In the genomic region with DNA sequence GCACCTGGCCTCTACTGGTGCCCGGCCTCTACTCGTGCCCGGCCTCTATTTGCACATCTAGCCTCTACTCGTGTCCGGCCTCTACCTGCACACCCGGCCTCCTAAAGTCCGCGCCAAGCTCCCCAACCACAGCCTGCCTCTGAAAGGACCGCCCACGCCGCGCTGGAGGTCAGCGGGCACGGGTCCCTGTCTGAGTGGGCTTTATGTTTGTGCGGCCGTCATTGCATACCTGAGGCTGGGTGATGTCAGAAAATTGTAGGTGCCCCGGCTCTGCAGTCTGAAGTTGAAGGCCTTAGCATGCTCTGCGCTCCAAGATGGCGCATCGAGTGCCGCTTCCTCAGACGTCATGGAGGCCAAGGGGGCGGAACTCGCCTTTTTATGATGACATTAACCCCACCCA, we compare ENCODE assay signal across 10 cellular contexts. TPM values are rescaled to one million over a fixed set of nuclear protein-coding genes. Genes with fewer than 3 reads are reported as not detected.
DNase-seq lines count a peak whose midpoint lies in the region; ATAC-seq and TF ChIP-seq lines count a peak whose summit lies in the region.
"Had no signal": no experiment of that assay in that cellular context is flagged by ENCODE, and none has a peak within 500 bp of the region (broad histone marks: within the 10 kb centered on the region; RNA-seq: fewer than 3 reads in every experiment).

No MANE protein-coding gene starts in this region.

- ATAC-seq in memory B cell (ENCODE audit: low read depth) (no peak), left colon (no peak), HG02759 (IDR thresholded peaks at IDR 0.05; ENCODE audit: unreplicated experiment) (no peak)

- peaks cover 17% of the 10 kb centered on the region for H3K36me3 Mint-ChIP-seq in activated naive CD8-positive, alpha-beta T cell
- peaks cover 11% of the 10 kb centered on the region for H3K36me3 Mint-ChIP-seq in memory B cell

- DNase-seq in GM13976 (ENCODE audit: low spot score) (peak; percentile 16), memory B cell (ENCODE audit: low spot score in 2 of 2) (no peak), stomach (no peak), foreskin melanocyte (no peak), left colon (no peak)
- DNase-seq: NCI-H1105, NCI-H524, RPMI8226 had no signal

- H3K4me1 Mint-ChIP-seq in activated naive CD8-positive, alpha-beta T cell (ENCODE audit: low read depth): peaks cover 4% of the 10 kb centered on the region
- no peaks in the 10 kb centered on the region for H3K4me1 Mint-ChIP-seq in memory B cell

- TF ChIP-seq CTCF in GM13976 (IDR thresholded peaks at IDR 0.05; ENCODE audit: borderline replicate concordance, control extremely low read depth, extremely low read depth, insufficient read depth, missing control alignments) (no peak), stomach (IDR thresholded peaks at IDR 0.05) (no peak)

- in situ Hi-C loops in GM13976 (cut with MboI; ENCODE audit: low sequenced_read_pairs, unreplicated experiment): no loop called here

- peaks cover 17% of the 10 kb centered on the region for H3K9me3 Mint-ChIP-seq in activated naive CD8-positive, alpha-beta T cell (ENCODE audit: low read depth)
- H3K9me3 Mint-ChIP-seq in memory B cell: peaks cover 6% of the 10 kb centered on the region

- H3K27me3 Mint-ChIP-seq in activated naive CD8-positive, alpha-beta T cell: peaks cover 1% of the 10 kb centered on the region
- H3K27me3 Mint-ChIP-seq in memory B cell: peaks cover 8% of the 10 kb centered on the region

- peaks cover 0 to 100% (median 94%) of the 10 kb centered on the region in 4 donors for H3K9me3 ChIP-seq in stomach

- no peak for TF ChIP-seq POLR2A in stomach (IDR thresholded peaks at IDR 0.05)

- H3K27me3 ChIP-seq in stomach: peaks cover 0 to 13% (median 6%) of the 10 kb centered on the region in 3 donors

- intact Hi-C loops in stomach (cut with DNase I; ENCODE audit: low total_unique reads) (no loop called here), left colon (cut with DNase I, micrococcal nuclease) (no loop called here)

- WGBS in stomach, 5 donors: 72 to 94% (median 88%) methylated on average over 24 of the region's 24 CpGs

- peaks cover 0 to 15% (median 11%) of the 10 kb centered on the region in 4 donors for H3K4me1 ChIP-seq in stomach

- H3K4me3 ChIP-seq in stomach: peak overlapping the region; percentile 50 to 66 (median 60)

- no peak for TF ChIP-seq EP300 in stomach (IDR thresholded peaks at IDR 0.05)

- H3K27ac Mint-ChIP-seq in activated naive CD8-positive, alpha-beta T cell: no peak overlapping the region
- peak overlapping the region; percentile 11 for H3K27ac Mint-ChIP-seq in memory B cell

- no peak overlapping the region for H3K27ac ChIP-seq in stomach

- peaks cover 0 to 27% (median 18%) of the 10 kb centered on the region in 4 donors for H3K36me3 ChIP-seq in stomach

- peak overlapping the region; percentile 72 for H3K4me3 Mint-ChIP-seq in activated naive CD8-positive, alpha-beta T cell
- peak overlapping the region; percentile 46 for H3K4me3 Mint-ChIP-seq in memory B cell

RNA-seq across cellular contexts. Expression of a gene that starts 1.1 kb away (rescaled TPM):
- total RNA-seq in stomach (10 to 100 TPM in 1 of 5 donors, 1 to 10 TPM in 3, not detected in 1; 3.5 to 16.3 (median 7.6) TPM), left colon (1 to 10 TPM; 1.1 to 1.2 TPM)
- polyA plus RNA-seq in stomach: 1 to 10 TPM; 1.6 to 4.9 (median 2.7) TPM

RNA-seq across cellular contexts. Expression of a gene that starts 26.4 kb away (rescaled TPM):
- total RNA-seq in stomach (under 1 TPM in 1 of 5 donors, not detected in 4; 0.92 TPM), left colon (not detected)
- polyA plus RNA-seq in stomach: under 1 TPM in 2 of 3 donors, not detected in 1; 0.20 to 0.44 TPM

RNA-seq across cellular contexts. Expression of a gene that starts 37.8 kb away (rescaled TPM):
- total RNA-seq in stomach (100 to 1,000 TPM in 1 of 5 donors, 10 to 100 TPM in 4; 27.0 to 327 (median 60.6) TPM), left colon (10 to 100 TPM; 19.8 to 22.6 TPM)
- polyA plus RNA-seq in stomach: 10 to 100 TPM; 15.5 to 50.3 (median 35.4) TPM

RNA-seq across cellular contexts. Expression of a gene that starts 57.6 kb away (rescaled TPM):
- total RNA-seq in stomach (10 to 100 TPM in 3 of 5 donors, 1 to 10 TPM in 2; 5.8 to 35.2 (median 18.0) TPM), left colon (10 to 100 TPM; 10.4 to 13.5 TPM)
- polyA plus RNA-seq in stomach: 1 to 10 TPM; 1.2 to 6.3 (median 5.2) TPM
